14 cellular contexts compared by ENCODE assay signal in genomic region chr6:108127826-108128225, GRCh38. TPM values are rescaled to one million over a fixed set of nuclear protein-coding genes. Genes with fewer than 3 reads are reported as not detected.
DNase-seq lines count a peak whose midpoint lies in the region; ATAC-seq and TF ChIP-seq lines count a peak whose summit lies in the region.
"Had no signal": no experiment of that assay in that cellular context is flagged by ENCODE, and none has a peak within 500 bp of the region (broad histone marks: within the 10 kb centered on the region; RNA-seq: fewer than 3 reads in every experiment).

No MANE protein-coding gene starts in this region.

- intact Hi-C loops in PC-9 (cut with micrococcal nuclease; ENCODE audit: unreplicated experiment) (no loop called here), A673 (cut with micrococcal nuclease; ENCODE audit: unreplicated experiment) (no loop called here)

- H4K20me1 ChIP-seq in PC-9 (ENCODE audit: insufficient read depth): no peaks in the 10 kb centered on the region

- BruUV-seq in PC-9 (replicated peaks; lab: Mats Ljungman, UMichigan): no TSS peak
- BruUV-seq in A673 (replicated peaks; lab: Mats Ljungman, UMichigan): no TSS peak

- no peaks in the 10 kb centered on the region for H3K79me2 ChIP-seq in PC-9 (ENCODE audit: low read depth)

- no peak for ATAC-seq in HG03439 (IDR thresholded peaks at IDR 0.05; ENCODE audit: unreplicated experiment)
- ATAC-seq: activated CD8-positive, alpha-beta T cell treated with anti-CD3 and anti-CD28 coated beads, Interleukin-2, amount 10 ng/mL, durations not matched to agents 7 days and 5 days had no signal

- H2AFZ ChIP-seq in PC-9: no peak overlapping the region

- CTCF ChIA-PET in PC-9 (lab: Charles Lee) (no interaction called here), A673 (lab: Charles Lee) (no interaction called here)

- H3K36me3 ChIP-seq in PC-9 (ENCODE audit: low read depth) (no peaks in the 10 kb centered on the region), A673 (ENCODE audit: insufficient read depth, low read length, poor library complexity, severe bottlenecking) (no peaks in the 10 kb centered on the region)
- H3K36me3 ChIP-seq: left ventricle myocardium inferior had no signal

- H3K4me3 ChIP-seq in PC-9 (no peak overlapping the region), epithelial cell of proximal tubule (ENCODE audit: low read depth, low read length) (no peak overlapping the region), A673 (ENCODE audit: low read depth, low read length, poor library complexity, severe bottlenecking) (no peak overlapping the region)
- H3K4me3 ChIP-seq: left ventricle myocardium inferior had no signal

- no peaks in the 10 kb centered on the region for H3K9me2 ChIP-seq in PC-9 (ENCODE audit: insufficient read depth)

- TF ChIP-seq CTCF in PC-9 (conservative IDR thresholded peaks at IDR 0.05): no peak
- no peak for TF ChIP-seq CTCF in epithelial cell of proximal tubule (conservative IDR thresholded peaks at IDR 0.05; ENCODE audit: low read depth, low read length)
- TF ChIP-seq CTCF in A673 (conservative IDR thresholded peaks at IDR 0.05; ENCODE audit: low read depth, low read length): no peak

- DNase-seq in DMS153 (lab: John Stamatoyannopoulos, UW) (peak; percentile 2), DMS153 treated with DMSO at 0.1 percent for 48 hours (lab: John Stamatoyannopoulos, UW; ENCODE audit: unreplicated experiment) (no peak), PC-9 (peak; percentile 19 to 89), epithelial cell of proximal tubule (ENCODE audit: low read depth) (peak; percentile 19), renal cortical epithelial cell (ENCODE audit: low read depth) (peak; percentile 86), A673 (ENCODE audit: low spot score) (no peak), GF-D8 (lab: John Stamatoyannopoulos, UW) (no peak)
- DNase-seq: activated CD8-positive, alpha-beta T cell treated with anti-CD3 and anti-CD28 coated beads, Interleukin-2, amount 10 ng/mL, durations not matched to agents 7 days and 5 days; activated naive CD4-positive, alpha-beta T cell treated with anti-CD3 and anti-CD28 coated beads, Interleukin-2, amount 50 U/mL, for 16 hours; left ventricle myocardium inferior; NCI-H1048; stimulated activated CD4-positive, alpha-beta T cell treated with anti-CD3 and anti-CD28 coated beads, Interleukin-12 subunit alpha, Interleukin-12 subunit beta, amount 100 ng/mL, for 4 hours had no signal

- peak overlapping the region; percentile 39 for H3K4me2 ChIP-seq in PC-9

- H3K9me3 ChIP-seq in PC-9 (ENCODE audit: insufficient read depth, low read depth) (no peaks in the 10 kb centered on the region), A673 (ENCODE audit: low read depth, low read length, poor library complexity, severe bottlenecking) (no peaks in the 10 kb centered on the region)
- H3K9me3 ChIP-seq: left ventricle myocardium inferior had no signal

- peak overlapping the region; percentile 49; the same call in 1 of the 2 replicates for H3K27ac ChIP-seq in PC-9
- H3K27ac ChIP-seq in A673 (ENCODE audit: low read depth, low read length, poor library complexity, severe bottlenecking): no peak overlapping the region
- H3K27ac ChIP-seq: left ventricle myocardium inferior had no signal

- POLR2A ChIA-PET in PC-9 (lab: Charles Lee; ENCODE audit: unreplicated experiment): no interaction called here
- POLR2A ChIA-PET in A673 (lab: Charles Lee; ENCODE audit: low non-redundant PET): no interaction called here

- H3F3A ChIP-seq in PC-9 (ENCODE audit: insufficient read depth, low read depth): no peaks in the 10 kb centered on the region; the same call in 1 of the 2 replicates

- peaks cover 26% of the 10 kb centered on the region for H3K4me1 ChIP-seq in PC-9 (replicated peaks; ENCODE audit: insufficient read depth)
- H3K4me1 ChIP-seq in A673 (ENCODE audit: insufficient read depth, low read length, poor library complexity, severe bottlenecking): no peaks in the 10 kb centered on the region
- H3K4me1 ChIP-seq: left ventricle myocardium inferior had no signal

- H3K27me3 ChIP-seq in PC-9 (ENCODE audit: insufficient read depth, low read depth) (no peaks in the 10 kb centered on the region), A673 (replicated peaks; ENCODE audit: insufficient read depth, low read depth, low read length, poor library complexity) (peaks cover 13% of the 10 kb centered on the region)

RNA-seq across cellular contexts. Expression of gene NR2E1, which starts 38.0 kb away (rescaled TPM):
- total RNA-seq in PC-9 (2021) (not detected in 2 replicates), epithelial cell of proximal tubule (not detected in 2 replicates), renal cortical epithelial cell (not detected in 2 replicates), A673 (2021) (not detected in 2 replicates)
- total RNA-seq: activated CD8-positive, alpha-beta T cell treated with anti-CD3 and anti-CD28 coated beads, Interleukin-2, amount 10 ng/mL, durations not matched to agents 7 days and 5 days; left ventricle myocardium inferior; T-helper 2 cell treated with Interferon-gamma antibody and Interleukin-4, amounts not matched to agents 100 ng/mL and 5 ng/mL, for 36 hours had no signal

RNA-seq across cellular contexts. Expression of gene OSTM1, which starts 53.3 kb away (rescaled TPM):
- total RNA-seq in PC-9 (2021) (13.7 and 16.0 TPM in 2 replicates), epithelial cell of proximal tubule (15.0 and 19.1 TPM in 2 replicates), renal cortical epithelial cell (40.8 and 52.6 TPM in 2 replicates), A673 (2021) (19.7 and 23.8 TPM in 2 replicates)

Comparison
In these comparisons a context has a peak if more than half of its experiments do, and no peak if none do; other contexts are left out.
1. DNase-seq: peak in DMS153 (single experiment), PC-9 (2 of 2), epithelial cell of proximal tubule (single experiment) and renal cortical epithelial cell (single experiment); none in DMS153 treated with DMSO at 0.1 percent for 48 hours (single experiment), A673 (single experiment) and GF-D8 (single experiment).